In the genomic region with DNA sequence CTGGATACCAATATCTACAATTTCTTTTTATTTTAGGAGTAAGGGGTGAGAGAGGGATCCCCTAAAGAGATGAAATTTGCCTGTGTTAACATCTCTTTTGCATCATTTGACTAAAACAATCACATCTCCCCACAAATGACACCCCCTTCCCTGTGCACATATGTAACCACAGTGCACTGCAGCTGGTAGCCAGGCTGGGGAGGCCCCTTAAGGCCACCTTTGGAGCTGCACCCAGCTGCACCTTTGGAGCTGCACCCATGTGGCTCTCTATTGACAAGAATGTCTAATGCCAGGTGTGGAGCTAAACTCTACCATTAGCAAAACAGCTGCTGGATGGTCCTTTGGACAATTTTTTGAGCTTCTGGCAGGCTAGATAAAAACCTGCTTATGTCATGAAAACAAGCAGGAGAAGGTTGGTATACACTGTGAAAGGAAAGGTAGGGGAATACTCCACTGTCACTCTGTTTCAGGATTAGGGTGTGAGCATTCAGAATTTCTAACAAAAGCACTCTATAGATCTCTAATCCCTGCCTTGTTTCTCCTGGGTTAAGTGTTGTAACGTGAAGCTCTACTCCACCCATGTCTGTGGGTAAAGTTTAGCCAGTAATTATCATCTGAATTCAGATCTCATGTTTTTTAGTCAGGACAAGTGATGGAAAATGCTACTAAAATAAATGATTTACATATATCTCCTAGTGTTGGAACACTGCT, we compare ENCODE assay signal across 8 cellular contexts. TPM values are rescaled to one million over a fixed set of nuclear protein-coding genes. Genes with fewer than 3 reads are reported as not detected.
A peak's percentile ranks its signal among the peaks of the same experiment; 100 is the strongest.
DNase-seq lines count a peak whose midpoint lies in the region; ATAC-seq and TF ChIP-seq lines count a peak whose summit lies in the region.

No MANE protein-coding gene starts in this region.

- DNase-seq in ELR (ENCODE audit: low read depth): peak; percentile 12
- DNase-seq in stimulated activated effector memory CD8-positive, alpha-beta T cell treated with anti-CD3 and anti-CD28 coated beads, Interleukin-12 subunit alpha, Interleukin-12 subunit beta, amount 100 ng/mL, for 72 hours (ENCODE audit: low spot score in 2 of 2): no peak
- no peak for DNase-seq in NCI-H526 treated with DMSO at 0.1 percent for 48 hours (lab: John Stamatoyannopoulos, UW)
- no peak for DNase-seq in superior temporal gyrus (ENCODE audit: extremely low spot score)
- no peak for DNase-seq in endothelial cell (ENCODE audit: low spot score)

- no peak overlapping the region for H3K4me3 Mint-ChIP-seq in activated T-helper 17 cell treated with anti-CD3 and anti-CD28 coated beads, Interleukin-2, amount 50 U/mL, for 72 hours
- H3K4me3 Mint-ChIP-seq in stimulated activated effector memory CD8-positive, alpha-beta T cell treated with anti-CD3 and anti-CD28 coated beads, Interleukin-12 subunit alpha, Interleukin-12 subunit beta, amount 100 ng/mL, for 72 hours: no peak overlapping the region
- H3K4me3 Mint-ChIP-seq in endothelial cell (ENCODE audit: unreplicated experiment): no peak overlapping the region

- no peaks in the 10 kb centered on the region for H3K9me3 Mint-ChIP-seq in activated T-helper 17 cell treated with anti-CD3 and anti-CD28 coated beads, Interleukin-2, amount 50 U/mL, for 72 hours
- no peaks in the 10 kb centered on the region for H3K9me3 Mint-ChIP-seq in stimulated activated effector memory CD8-positive, alpha-beta T cell treated with anti-CD3 and anti-CD28 coated beads, Interleukin-12 subunit alpha, Interleukin-12 subunit beta, amount 100 ng/mL, for 72 hours
- no peaks in the 10 kb centered on the region for H3K9me3 Mint-ChIP-seq in endothelial cell (ENCODE audit: unreplicated experiment)

- no peaks in the 10 kb centered on the region for H3K36me3 Mint-ChIP-seq in activated T-helper 17 cell treated with anti-CD3 and anti-CD28 coated beads, Interleukin-2, amount 50 U/mL, for 72 hours (ENCODE audit: low read depth)
- peaks cover 6% of the 10 kb centered on the region for H3K36me3 Mint-ChIP-seq in stimulated activated effector memory CD8-positive, alpha-beta T cell treated with anti-CD3 and anti-CD28 coated beads, Interleukin-12 subunit alpha, Interleukin-12 subunit beta, amount 100 ng/mL, for 72 hours
- no peaks in the 10 kb centered on the region for H3K36me3 Mint-ChIP-seq in endothelial cell (ENCODE audit: low read depth, unreplicated experiment)

- no peak for TF ChIP-seq CTCF in endothelial cell (IDR thresholded peaks at IDR 0.05; ENCODE audit: unreplicated experiment)

- H3K27me3 Mint-ChIP-seq in activated T-helper 17 cell treated with anti-CD3 and anti-CD28 coated beads, Interleukin-2, amount 50 U/mL, for 72 hours: no peaks in the 10 kb centered on the region
- H3K27me3 Mint-ChIP-seq in endothelial cell (ENCODE audit: unreplicated experiment): peaks cover 2% of the 10 kb centered on the region

- peak; percentile 89 for ATAC-seq in GM19351 (IDR thresholded peaks at IDR 0.05; ENCODE audit: unreplicated experiment)
- peak; percentile 92 for ATAC-seq in HG03280 (IDR thresholded peaks at IDR 0.05; ENCODE audit: unreplicated experiment)
- ATAC-seq in activated T-helper 17 cell treated with anti-CD3 and anti-CD28 coated beads, Interleukin-2, amount 50 U/mL, for 72 hours (replicated peaks): peak; percentile 58
- ATAC-seq in stimulated activated effector memory CD8-positive, alpha-beta T cell treated with anti-CD3 and anti-CD28 coated beads, Interleukin-12 subunit alpha, Interleukin-12 subunit beta, amount 100 ng/mL, for 72 hours: peak; percentile 70

- peaks cover 7% of the 10 kb centered on the region for H3K4me1 Mint-ChIP-seq in activated T-helper 17 cell treated with anti-CD3 and anti-CD28 coated beads, Interleukin-2, amount 50 U/mL, for 72 hours
- no peaks in the 10 kb centered on the region for H3K4me1 Mint-ChIP-seq in stimulated activated effector memory CD8-positive, alpha-beta T cell treated with anti-CD3 and anti-CD28 coated beads, Interleukin-12 subunit alpha, Interleukin-12 subunit beta, amount 100 ng/mL, for 72 hours
- H3K4me1 Mint-ChIP-seq in endothelial cell (ENCODE audit: unreplicated experiment): no peaks in the 10 kb centered on the region

- H3K27ac Mint-ChIP-seq in activated T-helper 17 cell treated with anti-CD3 and anti-CD28 coated beads, Interleukin-2, amount 50 U/mL, for 72 hours: no peak overlapping the region
- no peak overlapping the region for H3K27ac Mint-ChIP-seq in stimulated activated effector memory CD8-positive, alpha-beta T cell treated with anti-CD3 and anti-CD28 coated beads, Interleukin-12 subunit alpha, Interleukin-12 subunit beta, amount 100 ng/mL, for 72 hours
- no peak overlapping the region for H3K27ac Mint-ChIP-seq in endothelial cell (ENCODE audit: unreplicated experiment)

RNA-seq across cellular contexts. Expression of a gene that starts 52.1 kb away (rescaled TPM):
- total RNA-seq in activated T-helper 17 cell treated with anti-CD3 and anti-CD28 coated beads, Interleukin-2, amount 50 U/mL, for 72 hours: 10 to 100 TPM; 49.5 to 71.8 TPM
- 74.7 TPM for total RNA-seq in endothelial cell (ENCODE audit: unreplicated experiment)
